Comparison of ENCODE assay signal across 17 cellular contexts in the genomic region with DNA sequence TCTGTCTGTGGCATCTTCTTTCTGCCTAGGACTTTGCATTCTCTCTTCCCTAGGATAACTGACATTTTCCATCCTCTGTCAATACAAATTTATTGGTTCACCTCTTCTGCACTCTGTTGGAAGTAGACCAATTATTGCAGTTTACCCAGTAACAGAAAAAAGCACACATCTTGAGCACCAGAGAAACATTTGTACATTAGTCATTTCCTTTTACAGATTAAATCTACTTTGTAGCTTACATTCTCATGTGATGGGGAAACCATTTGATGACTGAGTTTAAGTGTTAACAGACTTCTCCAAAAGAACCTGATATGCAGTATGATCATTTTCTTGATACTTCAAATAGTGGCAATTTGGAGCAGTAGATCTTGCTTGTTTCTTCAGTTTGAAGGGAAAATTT.
DNase-seq lines count a peak whose midpoint lies in the region; ATAC-seq and TF ChIP-seq lines count a peak whose summit lies in the region.
"Had no signal": no experiment of that assay in that cellular context is flagged by ENCODE, and none has a peak within 500 bp of the region (broad histone marks: within the 10 kb centered on the region; RNA-seq: fewer than 3 reads in every experiment).

No MANE protein-coding gene starts in this region.

- TF ChIP-seq CTCF in VCaP (conservative IDR thresholded peaks at IDR 0.05) = no peak

- peak overlapping the region; percentile 52 for H3K27ac ChIP-seq in VCaP
- H3K27ac ChIP-seq: C4-2B, right lobe of liver had no signal

- DNase-seq in EH (ENCODE audit: low read depth) = peak; percentile 84
- DNase-seq in HT1080 (ENCODE audit: low read depth) = peak; percentile 66
- DNase-seq in iris pigment epithelial cell (ENCODE audit: low read depth) = peak; percentile 55
- no peak for DNase-seq in activated effector memory CD4-positive, alpha-beta T cell treated with anti-CD3 and anti-CD28 coated beads, Interleukin-2, amount 50 U/mL, for 16 hours
- DNase-seq in iPS-NIHi7 (ENCODE audit: extremely low spot score) = no peak
- DNase-seq in stimulated activated CD4-positive, alpha-beta T cell treated with anti-CD3 and anti-CD28 coated beads, Interleukin-4, amount 100 ng/mL, for 1 hour = no peak
- DNase-seq: activated CD8-positive, alpha-beta memory T cell treated with anti-CD3 and anti-CD28 coated beads for 24 hours; activated naive CD4-positive, alpha-beta T cell; central memory CD4-positive, alpha-beta T cell; hippocampal formation; NCI-H2107; right lobe of liver; stimulated activated naive B cell treated with anti-CD40 and anti-IgM and Interleukin-4, amounts not matched to agents 10 μg/mL and 1 μg/mL and 100 μg/mL, for 72 hours had no signal

- no peak for ATAC-seq in GM21423 (IDR thresholded peaks at IDR 0.05; ENCODE audit: unreplicated experiment)
- ATAC-seq: Right ventricle myocardium inferior had no signal

Comparison
In these comparisons a context has a peak if more than half of its experiments do, and no peak if none do; other contexts are left out.
1. DNase-seq: peak in EH (single experiment), HT1080 (single experiment) and iris pigment epithelial cell (single experiment); none in activated effector memory CD4-positive, alpha-beta T cell treated with anti-CD3 and anti-CD28 coated beads, Interleukin-2, amount 50 U/mL, for 16 hours (single experiment), iPS-NIHi7 (single experiment) and stimulated activated CD4-positive, alpha-beta T cell treated with anti-CD3 and anti-CD28 coated beads, Interleukin-4, amount 100 ng/mL, for 1 hour (single experiment).